In genomic region chr4:159593157-159593556, GRCh38 we compare ENCODE assay signal across 27 cellular contexts.
"Had no signal": no experiment of that assay in that cellular context is flagged by ENCODE, and none has a peak within 500 bp of the region (broad histone marks: within the 10 kb centered on the region; RNA-seq: fewer than 3 reads in every experiment).

No MANE protein-coding gene starts in this region.

- H3K36me3 Mint-ChIP-seq: activated CD8-positive, alpha-beta memory T cell treated with anti-CD3 and anti-CD28 coated beads, Interleukin-2, amount 10 ng/mL, durations not matched to agents 7 days and 5 days; activated naive CD4-positive, alpha-beta T cell treated with anti-CD3 and anti-CD28 coated beads, Interleukin-2, amount 50 U/mL, for 24 hours had no signal

- H3K27me3 ChIP-seq: breast epithelium, Peyer's patch had no signal

- H3K27ac Mint-ChIP-seq: activated B cell treated with CpG ODN at 0.5 μM for 24 hours; activated CD4-positive, alpha-beta T cell treated with anti-CD3 and anti-CD28 coated beads, Interleukin-2, amount 10 ng/mL, durations not matched to agents 24 days and 14 days; activated CD8-positive, alpha-beta memory T cell treated with anti-CD3 and anti-CD28 coated beads, Interleukin-2, amount 10 ng/mL, durations not matched to agents 7 days and 5 days; activated naive CD4-positive, alpha-beta T cell treated with anti-CD3 and anti-CD28 coated beads, Interleukin-2, amount 50 U/mL, for 24 hours; activated T-cell treated with anti-CD3 and anti-CD28 coated beads, Interleukin-2, amount 50 U/mL, for 24 hours; activated T-helper 1 cell treated with anti-CD3 and anti-CD28 coated beads, Interleukin-12 subunit alpha, Interleukin-12 subunit beta, Interleukin-2, Interleukin-4 antibody, amounts not matched to agents 30 ng/mL and 10 ng/mL and 1 ng/mL, durations not matched to agents 14 hours and 24 hours and 36 hours; T-helper 1 cell treated with Interleukin-12 subunit alpha and Interleukin-12 subunit beta and Interleukin-4 antibody, amounts not matched to agents 30 μg/mL and 1 μg/mL, for 36 hours had no signal

- H3K4me3 ChIP-seq: breast epithelium, Peyer's patch, SJSA1 had no signal

- H3K4me1 ChIP-seq: breast epithelium, Peyer's patch, SJSA1 had no signal

- H3K4me3 Mint-ChIP-seq: activated B cell treated with CpG ODN at 0.5 μM for 24 hours; activated CD4-positive, alpha-beta T cell treated with anti-CD3 and anti-CD28 coated beads, Interleukin-2, amount 10 ng/mL, durations not matched to agents 24 days and 14 days; activated CD8-positive, alpha-beta memory T cell treated with anti-CD3 and anti-CD28 coated beads, Interleukin-2, amount 10 ng/mL, durations not matched to agents 7 days and 5 days; activated naive CD4-positive, alpha-beta T cell treated with anti-CD3 and anti-CD28 coated beads, Interleukin-2, amount 50 U/mL, for 24 hours; activated T-cell treated with anti-CD3 and anti-CD28 coated beads, Interleukin-2, amount 50 U/mL, for 24 hours; activated T-helper 1 cell treated with anti-CD3 and anti-CD28 coated beads, Interleukin-12 subunit alpha, Interleukin-12 subunit beta, Interleukin-2, Interleukin-4 antibody, amounts not matched to agents 30 ng/mL and 10 ng/mL and 1 ng/mL, durations not matched to agents 14 hours and 24 hours and 36 hours; T-helper 1 cell treated with Interleukin-12 subunit alpha and Interleukin-12 subunit beta and Interleukin-4 antibody, amounts not matched to agents 30 μg/mL and 1 μg/mL, for 36 hours had no signal

- H3K4me1 Mint-ChIP-seq: activated B cell treated with CpG ODN at 0.5 μM for 24 hours; activated CD4-positive, alpha-beta T cell treated with anti-CD3 and anti-CD28 coated beads, Interleukin-2, amount 10 ng/mL, durations not matched to agents 24 days and 14 days; activated CD8-positive, alpha-beta memory T cell treated with anti-CD3 and anti-CD28 coated beads, Interleukin-2, amount 10 ng/mL, durations not matched to agents 7 days and 5 days; activated naive CD4-positive, alpha-beta T cell treated with anti-CD3 and anti-CD28 coated beads, Interleukin-2, amount 50 U/mL, for 24 hours had no signal

- H3K9me3 ChIP-seq: breast epithelium, Peyer's patch, SJSA1 had no signal

- ATAC-seq: activated CD8-positive, alpha-beta memory T cell treated with anti-CD3 and anti-CD28 coated beads, Interleukin-2, amount 10 ng/mL, durations not matched to agents 7 days and 5 days had no signal

- H3K36me3 ChIP-seq: breast epithelium, Peyer's patch, SJSA1 had no signal

- H3K27ac ChIP-seq: breast epithelium, Peyer's patch, RWPE1, SJSA1 had no signal

- H3K27me3 Mint-ChIP-seq: activated B cell treated with CpG ODN at 0.5 μM for 24 hours; activated CD4-positive, alpha-beta T cell treated with anti-CD3 and anti-CD28 coated beads, Interleukin-2, amount 10 ng/mL, durations not matched to agents 24 days and 14 days; activated CD8-positive, alpha-beta memory T cell treated with anti-CD3 and anti-CD28 coated beads, Interleukin-2, amount 10 ng/mL, durations not matched to agents 7 days and 5 days; activated naive CD4-positive, alpha-beta T cell treated with anti-CD3 and anti-CD28 coated beads, Interleukin-2, amount 50 U/mL, for 24 hours; activated T-cell treated with anti-CD3 and anti-CD28 coated beads, Interleukin-2, amount 50 U/mL, for 24 hours had no signal

- H3K9me3 Mint-ChIP-seq: activated B cell treated with CpG ODN at 0.5 μM for 24 hours; activated CD4-positive, alpha-beta T cell treated with anti-CD3 and anti-CD28 coated beads, Interleukin-2, amount 10 ng/mL, durations not matched to agents 24 days and 14 days; activated T-cell treated with anti-CD3 and anti-CD28 coated beads, Interleukin-2, amount 50 U/mL, for 24 hours; activated T-helper 1 cell treated with anti-CD3 and anti-CD28 coated beads, Interleukin-12 subunit alpha, Interleukin-12 subunit beta, Interleukin-2, Interleukin-4 antibody, amounts not matched to agents 30 ng/mL and 10 ng/mL and 1 ng/mL, durations not matched to agents 14 hours and 24 hours and 36 hours; T-helper 1 cell treated with Interleukin-12 subunit alpha and Interleukin-12 subunit beta and Interleukin-4 antibody, amounts not matched to agents 30 μg/mL and 1 μg/mL, for 36 hours had no signal

- DNase-seq: activated B cell treated with CpG ODN at 0.5 μM for 24 hours; activated CD4-positive, alpha-beta T cell treated with anti-CD3 and anti-CD28 coated beads for 1 hour; activated CD4-positive, alpha-beta T cell treated with anti-CD3 and anti-CD28 coated beads, Interleukin-2, amount 10 ng/mL, durations not matched to agents 24 days and 14 days; activated CD4-positive, alpha-beta T cell treated with anti-CD3 and anti-CD28 coated beads, Interleukin-2, amount 50 U/mL, for 48 hours; activated CD8-positive, alpha-beta memory T cell treated with anti-CD3 and anti-CD28 coated beads, Interleukin-2, amount 10 ng/mL, durations not matched to agents 7 days and 5 days; activated effector memory CD4-positive, alpha-beta T cell treated with Interleukin-2 at 50 U/mL for 16 hours; activated naive CD4-positive, alpha-beta T cell; activated T-cell treated with anti-CD3 and anti-CD28 coated beads, Interleukin-2, amount 50 U/mL, for 24 hours; aorta; caudate nucleus; KG1; NCI-H1092; NCI-H1417; NCI-H1930; NCI-H2171; NCI-H2227 treated with DMSO at 0.1 percent for 48 hours; NCI-H446 treated with DMSO at 0.1 percent for 48 hours; NCI-H526; NK-92 treated with Interleukin-12 subunit alpha and Interleukin-12 subunit beta, amount 100 ng/mL, for 24 hours; Peyer's patch; Right ventricle myocardium superior had no signal
